ENCODE assay signal across 13 cellular contexts in genomic region chr3:115187149-115187757, GRCh38. TPM values are rescaled to one million over a fixed set of nuclear protein-coding genes. Genes with fewer than 3 reads are reported as not detected.
DNase-seq lines count a peak whose midpoint lies in the region; ATAC-seq, FAIRE-seq and TF ChIP-seq lines count a peak whose summit lies in the region.
"Had no signal": no experiment of that assay in that cellular context is flagged by ENCODE, and none has a peak within 500 bp of the region (broad histone marks: within the 10 kb centered on the region; RNA-seq: fewer than 3 reads in every experiment).

No MANE protein-coding gene starts in this region.

- DNase-seq in H1 (ENCODE audit: low read depth in 1 of 2, low spot score in 2 of 2) (no peak), NCI-H1092 treated with DMSO at 0.1 percent for 48 hours (lab: John Stamatoyannopoulos, UW) (no peak), NCI-H2029 (lab: John Stamatoyannopoulos, UW) (no peak), psoas muscle (no peak), GM23338 (ENCODE audit: low spot score) (no peak)
- DNase-seq: DMS53, NCI-H69 had no signal

- H3K4me1 Mint-ChIP-seq in GM23338 = no peaks in the 10 kb centered on the region

- no peak overlapping the region for H2BK5ac ChIP-seq in H1 (ENCODE audit: low read depth, low read length)

- H2AK5ac ChIP-seq in H1 (ENCODE audit: low read depth, low read length) = no peak overlapping the region

- no peak for FAIRE-seq in H1 (lab: Jason Lieb, UNC)
- FAIRE-seq: keratinocyte, TTC549 had no signal

- no peak overlapping the region for H4K5ac ChIP-seq in H1 (ENCODE audit: insufficient read length, low read depth, low read length)

- no peak overlapping the region for H3K4me3 ChIP-seq in H1 (ENCODE audit: extremely low read depth in 1 of 4, insufficient read depth in 2 of 4, low read depth in 3 of 4, low read length in 4 of 4)
- H3K4me3 ChIP-seq in psoas muscle = no peak overlapping the region
- H3K4me3 ChIP-seq in GM23338 = no peak overlapping the region

- no peak overlapping the region for H3K23ac ChIP-seq in H1 (ENCODE audit: insufficient read length)

- ATAC-seq in GM18867 (IDR thresholded peaks at IDR 0.05; ENCODE audit: unreplicated experiment) (peak; percentile 100), GM21526 (IDR thresholded peaks at IDR 0.05; ENCODE audit: low FRiP score, unreplicated experiment) (peak; percentile 100), HG03159 (IDR thresholded peaks at IDR 0.05; ENCODE audit: unreplicated experiment) (peak; percentile 100), psoas muscle (no peak), GM23338 (no peak)
- ATAC-seq: activated naive CD4-positive, alpha-beta T cell treated with anti-CD3 and anti-CD28 coated beads, Interleukin-2, amount 50 U/mL, for 72 hours had no signal

- no peak overlapping the region for H2BK20ac ChIP-seq in H1 (ENCODE audit: low read length)

- TF ChIP-seq POLR2A in H1 (IDR thresholded peaks at IDR 0.05; ENCODE audit: control extremely low read depth in 1 of 2, low read depth in 2 of 2, low read length in 2 of 2) = no peak

- no peak for TF ChIP-seq EP300 in H1 (IDR thresholded peaks at IDR 0.05; ENCODE audit: borderline replicate concordance in 1 of 2, low read depth in 2 of 2, low read length in 2 of 2)

- no peak overlapping the region for H4K8ac ChIP-seq in H1 (ENCODE audit: extremely low read depth, insufficient read depth, low read length)

- no peak overlapping the region for H3K18ac ChIP-seq in H1 (ENCODE audit: extremely low read depth, low read length)

- POLR2A ChIA-PET in H1 (lab: Charles Lee; ENCODE audit: partially characterized antibody) = no interaction called here

- no peak overlapping the region for H2BK120ac ChIP-seq in H1 (replicated peaks; ENCODE audit: low read depth, low read length)

- H3K4me1 ChIP-seq in H1 (replicated peaks in 1 of 4; ENCODE audit: control insufficient read depth in 3 of 4, insufficient read depth in 4 of 4, low read length in 3 of 4) (no peaks in the 10 kb centered on the region), psoas muscle (no peaks in the 10 kb centered on the region), GM23338 (ENCODE audit: insufficient read depth) (peaks cover 3% of the 10 kb centered on the region; the same call in 1 of the 2 replicates)

- intact Hi-C loops in psoas muscle (cut with DNase I) = no loop called here

- no peak overlapping the region for H3K4me3 Mint-ChIP-seq in GM23338

- H3K9me2 ChIP-seq in GM23338 (ENCODE audit: insufficient read depth) = peaks cover 11% of the 10 kb centered on the region

- TF ChIP-seq CTCF in H1 (IDR thresholded peaks at IDR 0.05; ENCODE audit: control extremely low read depth in 1 of 3, insufficient read depth in 1 of 3, low read depth in 1 of 3, low read length in 3 of 3) = no peak
- TF ChIP-seq CTCF in psoas muscle (IDR thresholded peaks at IDR 0.05) = no peak
- no peak for TF ChIP-seq CTCF in GM23338 (conservative IDR thresholded peaks at IDR 0.05; ENCODE audit: low read depth in 2 of 2)

- H3K23me2 ChIP-seq in H1 (ENCODE audit: low read depth, low read length) = no peaks in the 10 kb centered on the region

- H3K27me3 Mint-ChIP-seq in GM23338 (ENCODE audit: insufficient read depth, low read depth, poor library complexity) = no peaks in the 10 kb centered on the region

- H3K27me3 ChIP-seq in H1 (replicated peaks in 1 of 4; ENCODE audit: control insufficient read depth in 3 of 4, extremely low read depth in 1 of 4, insufficient read depth in 3 of 4, low read length in 3 of 4) (no peaks in the 10 kb centered on the region), psoas muscle (ENCODE audit: insufficient read depth in 3 of 3, low read length in 2 of 3) (no peaks in the 10 kb centered on the region), GM23338 (ENCODE audit: insufficient read depth) (no peaks in the 10 kb centered on the region)

- WGBS in H1 (ENCODE audit: extremely low coverage in 1 of 2, insufficient coverage in 1 of 2, insufficient read length in 1 of 2, insufficient replicate concordance in 2 of 2, low coverage in 1 of 2, low lambda C conversion rate in 2 of 2, missing lambda C conversion rate in 1 of 2), 2 experiments = 83% methylated on average over 4 of the region's 4 CpGs; no CpG with 5 or more reads in 1 of the 2 experiments
- WGBS in psoas muscle, 3 donors = 77 to 82% (median 82%) methylated on average over 4 of the region's 4 CpGs

- peak overlapping the region; percentile 60; the same call in 1 of the 2 replicates for H2BK12ac ChIP-seq in H1 (ENCODE audit: low read depth, low read length)

- no peak overlapping the region for H2BK15ac ChIP-seq in H1 (ENCODE audit: low read length)

- H3K79me1 ChIP-seq in H1 (ENCODE audit: low read depth, low read length) = no peaks in the 10 kb centered on the region

- H3K56ac ChIP-seq in H1 (replicated peaks; ENCODE audit: insufficient read length, low read depth, low read length) = no peak overlapping the region

- no peak for TF ChIP-seq RAD21 in H1 (IDR thresholded peaks at IDR 0.05 in 1 of 2, conservative IDR thresholded peaks at IDR 0.05 in 1 of 2; ENCODE audit: low read depth in 2 of 2, low read length in 2 of 2)

- H3K9me3 ChIP-seq in H1 (ENCODE audit: insufficient read depth in 2 of 2, low read depth in 1 of 2, low read length in 1 of 2) (peaks cover 9% of the 10 kb centered on the region in 2 experiments; a peak in 1 of 4 replicates), psoas muscle (peaks cover 4% of the 10 kb centered on the region)

- H3K36me3 Mint-ChIP-seq in GM23338 (ENCODE audit: low read depth) = peaks cover 6% of the 10 kb centered on the region; the same call in 2 of the 3 replicates

- H4K91ac ChIP-seq in H1 (replicated peaks; ENCODE audit: insufficient read length, low read length) = no peak overlapping the region

- H2AFZ ChIP-seq in H1 (ENCODE audit: low read length) (no peak overlapping the region), GM23338 (no peak overlapping the region)

- no peaks in the 10 kb centered on the region; a peak in 1 of 8 replicates for H3K36me3 ChIP-seq in H1 (ENCODE audit: control insufficient read depth in 2 of 4, insufficient read depth in 4 of 4, low read length in 3 of 4)
- no peaks in the 10 kb centered on the region for H3K36me3 ChIP-seq in psoas muscle (ENCODE audit: insufficient read depth in 1 of 2, low read depth in 1 of 2)
- H3K36me3 ChIP-seq in GM23338 (ENCODE audit: insufficient read depth) = no peaks in the 10 kb centered on the region

- H3K4ac ChIP-seq in H1 (replicated peaks; ENCODE audit: insufficient read length, low read depth, low read length) = no peak overlapping the region

- CTCF ChIA-PET in H1 (lab: Charles Lee; ENCODE audit: partially characterized antibody) = no interaction called here

- H3K9ac ChIP-seq in H1 (replicated peaks in 1 of 4; ENCODE audit: extremely low read depth in 1 of 4, low read depth in 3 of 4, low read length in 3 of 4) = no peak overlapping the region

- peaks cover 13% of the 10 kb centered on the region for H3K9me3 Mint-ChIP-seq in GM23338

- no peaks in the 10 kb centered on the region for H3F3A ChIP-seq in GM23338 (replicated peaks; ENCODE audit: low read depth)

- no peak overlapping the region for H3K14ac ChIP-seq in H1 (ENCODE audit: insufficient read length)

- H3K27ac ChIP-seq in H1 (ENCODE audit: low read depth, low read length) (no peak overlapping the region), psoas muscle (no peak overlapping the region), GM23338 (ENCODE audit: low read depth) (no peak overlapping the region)

- no peak overlapping the region for H3K27ac Mint-ChIP-seq in GM23338
- H3K27ac Mint-ChIP-seq: activated naive CD4-positive, alpha-beta T cell treated with anti-CD3 and anti-CD28 coated beads, Interleukin-2, amount 50 U/mL, for 72 hours had no signal

- H3K79me2 ChIP-seq in H1 (ENCODE audit: control insufficient read depth in 1 of 2, insufficient read depth in 2 of 2, low read length in 2 of 2) = no peaks in the 10 kb centered on the region
- no peaks in the 10 kb centered on the region for H3K79me2 ChIP-seq in GM23338 (replicated peaks; ENCODE audit: insufficient read depth)

- H3K4me2 ChIP-seq in H1 (ENCODE audit: insufficient read depth in 1 of 2, low read depth in 2 of 2, low read length in 2 of 2) (no peak overlapping the region), GM23338 (no peak overlapping the region)

- H4K20me1 ChIP-seq in H1 (replicated peaks in 1 of 2; ENCODE audit: control insufficient read depth in 1 of 2, insufficient read depth in 2 of 2, low read length in 2 of 2) (no peaks in the 10 kb centered on the region), GM23338 (replicated peaks; ENCODE audit: insufficient read depth) (no peaks in the 10 kb centered on the region)

TF ChIP-seq in H1, 55 proteins besides CTCF, POLR2A, EP300 and RAD21:
- TF ChIP-seq CBX5 (IDR thresholded peaks at IDR 0.05; ENCODE audit: low read depth, low read length) (no peak), NRF1 (IDR thresholded peaks at IDR 0.05; ENCODE audit: low read depth, low read length) (no peak), KDM4A (IDR thresholded peaks at IDR 0.05; ENCODE audit: low read depth, low read length, severe bottlenecking) (no peak)

TF ChIP-seq in GM23338, 12 proteins besides CTCF, POLR2A, EP300 and RAD21 (continues in another document):
- TF ChIP-seq POLR2AphosphoS5 (IDR thresholded peaks at IDR 0.05; ENCODE audit: low read depth) (no peak), NANOG (IDR thresholded peaks at IDR 0.05; ENCODE audit: borderline replicate concordance) (no peak), JUNB (IDR thresholded peaks at IDR 0.05; ENCODE audit: unreplicated experiment) (no peak), ZNF331 (CRISPR knock-in tag; IDR thresholded peaks at IDR 0.05; ENCODE audit: low read depth) (no peak), EZH2 (IDR thresholded peaks at IDR 0.05; ENCODE audit: low read depth, unreplicated experiment) (no peak), EZH2phosphoT487 (IDR thresholded peaks at IDR 0.05; ENCODE audit: unreplicated experiment) (no peak)

RNA-seq across cellular contexts. Expression of gene ZBTB20, which starts 40.2 kb away (rescaled TPM):
- total RNA-seq in H1 (2021; fragmentation: NEBNext Ultra II Directional; extraction: Animal tissue kit (Norgen Biotek cat#: 25700)) = 0.46 and 1.3 TPM in 2 replicates
- polyA plus RNA-seq in H1 (2011; rRNA removed) (0.35 TPM in 2 replicates), psoas muscle (1 to 10 TPM in 1 of 3 donors, under 1 TPM in 2; 0.40 to 3.4 (median 0.66) TPM), GM23338 (2016; fragmentation: Nextera tagmentation; extraction: Ambion mirVana) (1.0 and 2.0 TPM in 2 replicates)
- polyA plus RNA-seq in H1 (2011; cell fraction: cytosol; rRNA removed) = 0.14 TPM
- 0.86 TPM for polyA plus RNA-seq in H1 (2011; cell fraction: nucleus; rRNA removed)
- 0.08 to 0.20 TPM (median 0.11 TPM) in 4 replicates for polyA plus RNA-seq in H1 (2012, experiment 1 of 2)
- polyA plus RNA-seq in H1 (2012, experiment 2 of 2) = not detected
- 0.45 TPM for polyA plus RNA-seq in H1 (2013, experiment 1 of 2)
- 0.11 TPM for polyA plus RNA-seq in H1 (2013, experiment 2 of 2)
- polyA minus RNA-seq in H1 (2011; rRNA and poly(A)+ RNA removed) = 3.5 and 4.8 TPM in 2 replicates
- 1.8 TPM for polyA minus RNA-seq in H1 (2011; cell fraction: cytosol; rRNA and poly(A)+ RNA removed)
- 12.4 TPM for polyA minus RNA-seq in H1 (2011; cell fraction: nucleus; rRNA and poly(A)+ RNA removed)
- 10 to 100 TPM; 41.7 to 74.9 (median 57.4) TPM for total RNA-seq in psoas muscle
- 2.6 and 3.3 TPM in 2 replicates for total RNA-seq in GM23338 (2014; rRNA removed; shearing (Covaris generic))

Comparison
In these comparisons a context has a peak if more than half of its experiments do, and no peak if none do; other contexts are left out.
1. ATAC-seq: peak in GM18867 (single experiment), GM21526 (single experiment) and HG03159 (single experiment); none in psoas muscle (0 of 4) and GM23338 (single experiment).